Comparison of ENCODE assay signal across 8 cellular contexts in genomic region chr14:103562135-103562384, GRCh38. TPM values are rescaled to one million over a fixed set of nuclear protein-coding genes. Genes with fewer than 3 reads are reported as not detected.
DNase-seq lines count a peak whose midpoint lies in the region; ATAC-seq, FAIRE-seq and TF ChIP-seq lines count a peak whose summit lies in the region.

No MANE protein-coding gene starts in this region.

- peaks cover 47% of the 10 kb centered on the region for H3K36me3 Mint-ChIP-seq in CD8-positive, alpha-beta T cell
- H3K36me3 Mint-ChIP-seq in T-cell = peaks cover 13% of the 10 kb centered on the region

- TF ChIP-seq CTCF in CD8-positive, alpha-beta T cell (IDR thresholded peaks at IDR 0.05) = no peak
- TF ChIP-seq CTCF in fibroblast of villous mesenchyme (IDR thresholded peaks at IDR 0.05; ENCODE audit: insufficient read depth, low read depth, low read length) (no peak), retinal pigment epithelial cell (conservative IDR thresholded peaks at IDR 0.05; ENCODE audit: low read depth, low read length) (no peak)

- H3K4me1 Mint-ChIP-seq in CD8-positive, alpha-beta T cell (ENCODE audit: low read depth) = peaks cover 65% of the 10 kb centered on the region
- peaks cover 57 to 74% (median 68%) of the 10 kb centered on the region in 3 donors for H3K4me1 Mint-ChIP-seq in T-cell

- peak overlapping the region; percentile 83 for H3K4me3 Mint-ChIP-seq in CD8-positive, alpha-beta T cell
- peak overlapping the region; percentile 88 to 98 (median 89) for H3K4me3 Mint-ChIP-seq in T-cell

- peak overlapping the region; percentile 86 for H3K27ac ChIP-seq in CD8-positive, alpha-beta T cell (ENCODE audit: low read depth, low read length)

- peak overlapping the region; percentile 87 for H3K27ac Mint-ChIP-seq in CD8-positive, alpha-beta T cell
- peak overlapping the region; percentile 86 for H3K27ac Mint-ChIP-seq in T-cell

- H3K27me3 Mint-ChIP-seq in CD8-positive, alpha-beta T cell (ENCODE audit: low read depth) = no peaks in the 10 kb centered on the region
- H3K27me3 Mint-ChIP-seq in T-cell = no peaks in the 10 kb centered on the region

- H3K36me3 ChIP-seq in CD8-positive, alpha-beta T cell (ENCODE audit: insufficient read depth, low read length) = peaks cover 15% of the 10 kb centered on the region

- H3K4me3 ChIP-seq in CD8-positive, alpha-beta T cell (ENCODE audit: low read depth, low read length) = peak overlapping the region; percentile 96
- H3K4me3 ChIP-seq in fibroblast of villous mesenchyme (ENCODE audit: low read depth, low read length) (peak overlapping the region; percentile 93), retinal pigment epithelial cell (ENCODE audit: low read length) (peak overlapping the region; percentile 89)

- POLR2A ChIA-PET in CD8-positive, alpha-beta T cell (lab: Charles Lee) = interaction anchor here (1.0 to 1.8 kb wide), 7 partner anchors 9 to 348 kb away, joined by 3 to 6 read pairs (median 4); partner anchors contain the start of gene TRMT61A
- POLR2A ChIA-PET in T-cell (lab: Charles Lee) = interaction anchor here in 1 of 2 donors (0.5 to 1.7 kb wide), 2 partner anchors 11 to 410 kb away, joined by 6 to 9 read pairs; no protein-coding TSS in a partner anchor

- intact Hi-C loops in CD8-positive, alpha-beta T cell (cut with DNase I, micrococcal nuclease) = loop anchor here (1.0 to 10.0 kb wide), 9 partner anchors 33 to 970 kb away; partner anchors contain the start of genes EIF5 (in 2 of the 2), TRMT61A (in 2 of the 2), KLC1 (in 1 of the 2) and MARK3 (in 1 of the 2)

- peaks cover 46% of the 10 kb centered on the region for H3K4me1 ChIP-seq in CD8-positive, alpha-beta T cell (ENCODE audit: insufficient read depth, low read length)

- H3K27me3 ChIP-seq in CD8-positive, alpha-beta T cell (ENCODE audit: insufficient read depth, low read length) = no peaks in the 10 kb centered on the region

- no peak for DNase-seq in CD8-positive, alpha-beta T cell
- DNase-seq in HCEC 1CT = peak; percentile 42
- DNase-seq in T-cell = peak in 1 of 34 experiments; percentile 5
- DNase-seq in fibroblast of villous mesenchyme (ENCODE audit: low read depth) = no peak
- DNase-seq in retinal pigment epithelial cell (ENCODE audit: low read depth) = no peak
- DNase-seq in activated gamma-delta T cell (lab: John Stamatoyannopoulos, UW) = no peak
- no peak for DNase-seq in RCC 7860 (ENCODE audit: low spot score)
- DNase-seq in NCI-H69 (lab: John Stamatoyannopoulos, UW) = no peak

- ATAC-seq in CD8-positive, alpha-beta T cell = peak; percentile 11
- ATAC-seq in T-cell (replicated peaks in 1 of 4) = peak in 2 of 4 experiments; percentile 13 to 34

- no peaks in the 10 kb centered on the region for H3K9me3 Mint-ChIP-seq in CD8-positive, alpha-beta T cell
- H3K9me3 Mint-ChIP-seq in T-cell = no peaks in the 10 kb centered on the region

- no peaks in the 10 kb centered on the region for H3K9me3 ChIP-seq in CD8-positive, alpha-beta T cell (ENCODE audit: low read length)

- CTCF ChIA-PET in CD8-positive, alpha-beta T cell (lab: Charles Lee) = interaction anchor here (0.7 to 1.6 kb wide), 3 partner anchors 9 to 24 kb away, joined by 3 to 9 read pairs (median 4); no protein-coding TSS in a partner anchor
- CTCF ChIA-PET in T-cell (lab: Charles Lee) = interaction anchor here in 1 of 2 donors (1.1 kb wide), 1 partner anchor 11 kb away, joined by 4 read pairs; no protein-coding TSS in a partner anchor

- FAIRE-seq in RCC 7860 (lab: Jason Lieb, UNC) = no peak

RNA-seq across cellular contexts. Expression of gene BAG5, which starts 0.4 kb away (rescaled TPM):
- 10 to 100 TPM; 46.2 to 46.3 TPM for total RNA-seq in CD8-positive, alpha-beta T cell
- total RNA-seq in T-cell (10 to 100 TPM; 28.2 to 36.3 (median 31.1) TPM), fibroblast of villous mesenchyme (28.3 and 42.7 TPM in 2 replicates)

RNA-seq across cellular contexts. Expression of gene COA8, which starts 0.7 kb away (rescaled TPM):
- total RNA-seq in CD8-positive, alpha-beta T cell = 10 to 100 TPM; 11.6 to 13.4 TPM
- total RNA-seq in T-cell (10 to 100 TPM; 17.7 to 27.5 (median 22.3) TPM), fibroblast of villous mesenchyme (22.9 and 32.0 TPM in 2 replicates)

RNA-seq across cellular contexts. Expression of gene TRMT61A, which starts 33.1 kb away (rescaled TPM):
- total RNA-seq in CD8-positive, alpha-beta T cell = 10 to 100 TPM; 10.9 to 11.6 TPM
- total RNA-seq in T-cell (10 to 100 TPM; 10.0 to 20.3 (median 17.6) TPM), fibroblast of villous mesenchyme (8.2 and 9.7 TPM in 2 replicates)

RNA-seq across cellular contexts. Expression of gene CKB, which starts 39.4 kb away (rescaled TPM):
- 1 to 10 TPM; 6.5 TPM for total RNA-seq in CD8-positive, alpha-beta T cell
- 1 to 10 TPM; 4.7 to 7.6 (median 6.6) TPM for total RNA-seq in T-cell
- total RNA-seq in fibroblast of villous mesenchyme = 9.0 and 17.7 TPM in 2 replicates
